Comparison of ENCODE assay signal across 1 cellular context in genomic region chr3:23884481-23884880, GRCh38.
TF ChIP-seq lines count a peak whose summit lies in the region.

No MANE protein-coding gene starts in this region.

TF ChIP-seq in GM12878, 131 proteins besides CTCF, POLR2A, EP300 and RAD21:
- TF ChIP-seq ZBTB11 (CRISPR knock-in tag; IDR thresholded peaks at IDR 0.05) (no peak), BHLHE40 (IDR thresholded peaks at IDR 0.05; ENCODE audit: borderline replicate concordance in 1 of 2, low read depth in 2 of 2, low read length in 1 of 2) (no peak), IKZF2 (IDR thresholded peaks at IDR 0.05) (no peak), RB1 (IDR thresholded peaks at IDR 0.05; ENCODE audit: borderline replicate concordance) (no peak)
